1 cellular context compared by ENCODE assay signal in genomic region chr6:30101939-30102700, GRCh38.
TF ChIP-seq lines count a peak whose summit lies in the region.

No MANE protein-coding gene starts in this region.

TF ChIP-seq in HepG2, 621 proteins besides CTCF, POLR2A, EP300 and RAD21 (continued from another document and continues in another):
- TF ChIP-seq ZFP62 (CRISPR knock-in tag; IDR thresholded peaks at IDR 0.05) (no peak), TOPORS (CRISPR knock-in tag; IDR thresholded peaks at IDR 0.05) (peak; percentile 62; the same call in 1 of the 2 replicates), CCDC6 (CRISPR knock-in tag; IDR thresholded peaks at IDR 0.05) (peak; percentile 82; the same call in 1 of the 2 replicates), ZNF451 (CRISPR knock-in tag; IDR thresholded peaks at IDR 0.05) (peak; percentile 28; the same call in 1 of the 2 replicates), SIX4 (CRISPR knock-in tag; IDR thresholded peaks at IDR 0.05) (no peak), ZNF333 (CRISPR knock-in tag; IDR thresholded peaks at IDR 0.05; ENCODE audit: borderline replicate concordance) (peak; percentile 96; the same call in 1 of the 2 replicates), GLI4 (CRISPR knock-in tag; IDR thresholded peaks at IDR 0.05; ENCODE audit: borderline replicate concordance) (0 out of 2 replicates have a peak, but pooled peaks have one; percentile 20), ARHGAP35 (CRISPR knock-in tag; IDR thresholded peaks at IDR 0.05; ENCODE audit: borderline replicate concordance) (0 out of 2 replicates have a peak, but pooled peaks have one; percentile 72), MAFK (conservative IDR thresholded peaks at IDR 0.05 in 1 of 2, IDR thresholded peaks at IDR 0.05 in 1 of 2; ENCODE audit: low read length in 2 of 2) (no peak), HINFP (CRISPR knock-in tag; IDR thresholded peaks at IDR 0.05; ENCODE audit: low read depth) (peak; percentile 74; the same call in 1 of the 2 replicates), NFKB2 (CRISPR knock-in tag; IDR thresholded peaks at IDR 0.05; ENCODE audit: borderline replicate concordance) (peak; percentile 68; the same call in 1 of the 2 replicates), ZNF678 (CRISPR knock-in tag; IDR thresholded peaks at IDR 0.05) (0 out of 2 replicates have a peak, but pooled peaks have one; percentile 68), TBP (CRISPR knock-in tag; IDR thresholded peaks at IDR 0.05) (no peak), ZNF891 (CRISPR knock-in tag; IDR thresholded peaks at IDR 0.05) (peak; percentile 64; the same call in 1 of the 2 replicates), ATF1 (CRISPR knock-in tag; IDR thresholded peaks at IDR 0.05) (no peak), FLYWCH1 (CRISPR knock-in tag; IDR thresholded peaks at IDR 0.05) (no peak), ZNF18 (CRISPR knock-in tag; IDR thresholded peaks at IDR 0.05; ENCODE audit: insufficient replicate concordance) (peak; percentile 1), ZBTB39 (CRISPR knock-in tag; IDR thresholded peaks at IDR 0.05) (0 out of 2 replicates have a peak, but pooled peaks have one; percentile 32), ZNF33B (CRISPR knock-in tag; IDR thresholded peaks at IDR 0.05) (0 out of 2 replicates have a peak, but pooled peaks have one; percentile 24), SP1 (IDR thresholded peaks at IDR 0.05) (no peak), SP1 (CRISPR knock-in tag; IDR thresholded peaks at IDR 0.05) (peak; percentile 63), ZNF839 (CRISPR knock-in tag; IDR thresholded peaks at IDR 0.05; ENCODE audit: borderline replicate concordance) (0 out of 2 replicates have a peak, but pooled peaks have one; percentile 22), POLR2AphosphoS5 (IDR thresholded peaks at IDR 0.05; ENCODE audit: low read depth, low read length) (peak; percentile 99), ZNF350 (CRISPR knock-in tag; IDR thresholded peaks at IDR 0.05; ENCODE audit: borderline replicate concordance, low read depth) (peak; percentile 68; the same call in 1 of the 2 replicates), SOX13 (IDR thresholded peaks at IDR 0.05) (0 out of 2 replicates have a peak, but pooled peaks have one; percentile 13), SOX13 (CRISPR knock-in tag; conservative IDR thresholded peaks at IDR 0.05 in 1 of 2, IDR thresholded peaks at IDR 0.05 in 1 of 2) (peak in 1 of 2 experiments; percentile 42; a peak in 2 of 4 replicates), CBX1 (IDR thresholded peaks at IDR 0.05; ENCODE audit: low read depth) (peak; percentile 52), ZNF547 (CRISPR knock-in tag; IDR thresholded peaks at IDR 0.05) (peak; percentile 87), HBP1 (CRISPR knock-in tag; IDR thresholded peaks at IDR 0.05; ENCODE audit: low read depth) (peak; percentile 81; the same call in 1 of the 2 replicates), KLF6 (CRISPR knock-in tag; IDR thresholded peaks at IDR 0.05) (peak; percentile 55; the same call in 1 of the 2 replicates), ZFP82 (CRISPR knock-in tag; IDR thresholded peaks at IDR 0.05; ENCODE audit: borderline replicate concordance) (no peak), ZBTB20 (CRISPR knock-in tag; IDR thresholded peaks at IDR 0.05; ENCODE audit: borderline replicate concordance, low read depth) (no peak; the same call in 1 of the 2 replicates), GABPB1 (CRISPR knock-in tag; IDR thresholded peaks at IDR 0.05) (peak; percentile 83; the same call in 1 of the 2 replicates), ZBTB44 (CRISPR knock-in tag; IDR thresholded peaks at IDR 0.05) (peak; percentile 76; the same call in 1 of the 2 replicates), AGO1 (IDR thresholded peaks at IDR 0.05; ENCODE audit: low read depth, low read length, poor library complexity, severe bottlenecking) (peak; percentile 53), ELF3 (CRISPR knock-in tag; IDR thresholded peaks at IDR 0.05) (peak; percentile 90), ZNF598 (CRISPR knock-in tag; IDR thresholded peaks at IDR 0.05; ENCODE audit: borderline replicate concordance) (no peak), MXD1 (CRISPR knock-in tag; IDR thresholded peaks at IDR 0.05) (peak; percentile 81), DPF2 (CRISPR knock-in tag; IDR thresholded peaks at IDR 0.05; ENCODE audit: borderline replicate concordance, low read depth) (no peak), RFXAP (CRISPR knock-in tag; IDR thresholded peaks at IDR 0.05; ENCODE audit: borderline replicate concordance) (peak; percentile 83; the same call in 1 of the 2 replicates), ZNF558 (CRISPR knock-in tag; IDR thresholded peaks at IDR 0.05; ENCODE audit: borderline replicate concordance) (peak; percentile 65; the same call in 1 of the 2 replicates), REPIN1 (CRISPR knock-in tag; IDR thresholded peaks at IDR 0.05; ENCODE audit: borderline replicate concordance, low read depth) (peak; percentile 32; the same call in 1 of the 2 replicates), PCBP2 (optimal IDR thresholded peaks at IDR 0.05; ENCODE audit: low read depth, low read length, poor library complexity, severe bottlenecking) (no peak), HNF4G (IDR thresholded peaks at IDR 0.05; ENCODE audit: borderline replicate concordance, low read depth, low read length) (0 out of 2 replicates have a peak, but pooled peaks have one; percentile 5), HNF4G (CRISPR knock-in tag; IDR thresholded peaks at IDR 0.05; ENCODE audit: borderline replicate concordance, low read depth) (0 out of 2 replicates have a peak, but pooled peaks have one; percentile 60), AHR (CRISPR knock-in tag; IDR thresholded peaks at IDR 0.05) (peak; percentile 79), TCF7L2 (IDR thresholded peaks at IDR 0.05; ENCODE audit: low read depth, low read length) (no peak), ZSCAN25 (CRISPR knock-in tag; IDR thresholded peaks at IDR 0.05) (peak; percentile 50; the same call in 1 of the 2 replicates), KLF15 (CRISPR knock-in tag; IDR thresholded peaks at IDR 0.05; ENCODE audit: borderline replicate concordance) (peak; percentile 72; the same call in 1 of the 2 replicates), SALL2 (CRISPR knock-in tag; IDR thresholded peaks at IDR 0.05) (no peak)
- TF ChIP-seq, protein P1, sequence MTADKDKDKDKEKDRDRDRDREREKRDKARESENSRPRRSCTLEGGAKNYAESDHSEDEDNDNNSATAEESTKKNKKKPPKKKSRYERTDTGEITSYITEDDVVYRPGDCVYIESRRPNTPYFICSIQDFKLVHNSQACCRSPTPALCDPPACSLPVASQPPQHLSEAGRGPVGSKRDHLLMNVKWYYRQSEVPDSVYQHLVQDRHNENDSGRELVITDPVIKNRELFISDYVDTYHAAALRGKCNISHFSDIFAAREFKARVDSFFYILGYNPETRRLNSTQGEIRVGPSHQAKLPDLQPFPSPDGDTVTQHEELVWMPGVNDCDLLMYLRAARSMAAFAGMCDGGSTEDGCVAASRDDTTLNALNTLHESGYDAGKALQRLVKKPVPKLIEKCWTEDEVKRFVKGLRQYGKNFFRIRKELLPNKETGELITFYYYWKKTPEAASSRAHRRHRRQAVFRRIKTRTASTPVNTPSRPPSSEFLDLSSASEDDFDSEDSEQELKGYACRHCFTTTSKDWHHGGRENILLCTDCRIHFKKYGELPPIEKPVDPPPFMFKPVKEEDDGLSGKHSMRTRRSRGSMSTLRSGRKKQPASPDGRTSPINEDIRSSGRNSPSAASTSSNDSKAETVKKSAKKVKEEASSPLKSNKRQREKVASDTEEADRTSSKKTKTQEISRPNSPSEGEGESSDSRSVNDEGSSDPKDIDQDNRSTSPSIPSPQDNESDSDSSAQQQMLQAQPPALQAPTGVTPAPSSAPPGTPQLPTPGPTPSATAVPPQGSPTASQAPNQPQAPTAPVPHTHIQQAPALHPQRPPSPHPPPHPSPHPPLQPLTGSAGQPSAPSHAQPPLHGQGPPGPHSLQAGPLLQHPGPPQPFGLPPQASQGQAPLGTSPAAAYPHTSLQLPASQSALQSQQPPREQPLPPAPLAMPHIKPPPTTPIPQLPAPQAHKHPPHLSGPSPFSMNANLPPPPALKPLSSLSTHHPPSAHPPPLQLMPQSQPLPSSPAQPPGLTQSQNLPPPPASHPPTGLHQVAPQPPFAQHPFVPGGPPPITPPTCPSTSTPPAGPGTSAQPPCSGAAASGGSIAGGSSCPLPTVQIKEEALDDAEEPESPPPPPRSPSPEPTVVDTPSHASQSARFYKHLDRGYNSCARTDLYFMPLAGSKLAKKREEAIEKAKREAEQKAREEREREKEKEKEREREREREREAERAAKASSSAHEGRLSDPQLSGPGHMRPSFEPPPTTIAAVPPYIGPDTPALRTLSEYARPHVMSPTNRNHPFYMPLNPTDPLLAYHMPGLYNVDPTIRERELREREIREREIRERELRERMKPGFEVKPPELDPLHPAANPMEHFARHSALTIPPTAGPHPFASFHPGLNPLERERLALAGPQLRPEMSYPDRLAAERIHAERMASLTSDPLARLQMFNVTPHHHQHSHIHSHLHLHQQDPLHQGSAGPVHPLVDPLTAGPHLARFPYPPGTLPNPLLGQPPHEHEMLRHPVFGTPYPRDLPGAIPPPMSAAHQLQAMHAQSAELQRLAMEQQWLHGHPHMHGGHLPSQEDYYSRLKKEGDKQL (CRISPR knock-in tag; IDR thresholded peaks at IDR 0.05; ENCODE audit: low read depth): peak; percentile 59; the same call in 1 of the 2 replicates
- TF ChIP-seq, protein P2, sequence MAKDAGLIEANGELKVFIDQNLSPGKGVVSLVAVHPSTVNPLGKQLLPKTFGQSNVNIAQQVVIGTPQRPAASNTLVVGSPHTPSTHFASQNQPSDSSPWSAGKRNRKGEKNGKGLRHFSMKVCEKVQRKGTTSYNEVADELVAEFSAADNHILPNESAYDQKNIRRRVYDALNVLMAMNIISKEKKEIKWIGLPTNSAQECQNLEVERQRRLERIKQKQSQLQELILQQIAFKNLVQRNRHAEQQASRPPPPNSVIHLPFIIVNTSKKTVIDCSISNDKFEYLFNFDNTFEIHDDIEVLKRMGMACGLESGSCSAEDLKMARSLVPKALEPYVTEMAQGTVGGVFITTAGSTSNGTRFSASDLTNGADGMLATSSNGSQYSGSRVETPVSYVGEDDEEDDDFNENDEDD (CRISPR knock-in tag; IDR thresholded peaks at IDR 0.05; ENCODE audit: borderline replicate concordance): peak; percentile 78; the same call in 1 of the 2 replicates
